1 cellular context compared by ENCODE assay signal in the genomic region with DNA sequence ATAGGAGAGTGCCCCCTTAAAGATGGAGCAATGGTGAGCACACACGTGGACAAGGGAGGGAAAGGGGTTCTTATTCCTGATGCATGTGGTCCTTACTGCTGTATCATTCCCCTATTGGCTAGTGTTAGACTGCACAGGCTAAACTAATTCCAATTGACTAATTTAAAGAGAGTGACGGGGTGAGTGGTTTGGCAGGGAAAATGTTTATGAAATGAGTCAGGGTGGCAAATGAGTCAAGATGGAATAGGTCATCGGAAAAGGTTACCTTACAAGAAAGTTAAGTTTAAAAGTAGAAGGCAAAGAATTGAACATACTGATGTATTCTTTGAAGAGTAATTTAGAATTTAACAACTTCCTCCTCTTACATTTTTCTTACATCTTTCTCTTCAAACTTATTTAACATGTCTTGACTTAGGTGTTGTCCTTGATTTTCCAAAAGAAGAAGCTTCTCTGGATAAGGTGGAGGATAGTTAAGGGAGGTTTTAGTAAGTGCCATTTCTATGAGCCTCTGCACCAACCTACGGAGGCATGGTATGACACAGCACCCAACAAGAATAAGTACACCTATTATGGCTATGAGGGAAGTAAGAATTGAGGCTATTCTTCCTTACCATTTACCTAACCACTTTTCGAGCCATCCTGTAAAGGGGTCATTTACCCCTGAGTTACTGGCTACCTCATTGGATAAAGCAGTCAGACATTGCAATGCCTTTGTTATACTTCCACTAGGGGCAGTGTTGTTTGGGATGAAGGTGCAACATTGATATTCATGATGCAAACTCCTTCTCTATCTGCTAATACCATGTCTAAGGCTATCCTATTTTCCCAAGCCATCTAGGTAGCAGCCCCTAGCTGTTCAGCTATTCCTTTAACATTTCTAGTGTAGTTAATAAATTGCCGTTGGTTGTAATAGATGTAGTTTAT.
TF ChIP-seq lines count a peak whose summit lies in the region.

No MANE protein-coding gene starts in this region.

TF ChIP-seq in WTC11, 78 proteins besides CTCF, POLR2A, EP300 and RAD21 (continued from another document):
- TF ChIP-seq, protein P1, sequence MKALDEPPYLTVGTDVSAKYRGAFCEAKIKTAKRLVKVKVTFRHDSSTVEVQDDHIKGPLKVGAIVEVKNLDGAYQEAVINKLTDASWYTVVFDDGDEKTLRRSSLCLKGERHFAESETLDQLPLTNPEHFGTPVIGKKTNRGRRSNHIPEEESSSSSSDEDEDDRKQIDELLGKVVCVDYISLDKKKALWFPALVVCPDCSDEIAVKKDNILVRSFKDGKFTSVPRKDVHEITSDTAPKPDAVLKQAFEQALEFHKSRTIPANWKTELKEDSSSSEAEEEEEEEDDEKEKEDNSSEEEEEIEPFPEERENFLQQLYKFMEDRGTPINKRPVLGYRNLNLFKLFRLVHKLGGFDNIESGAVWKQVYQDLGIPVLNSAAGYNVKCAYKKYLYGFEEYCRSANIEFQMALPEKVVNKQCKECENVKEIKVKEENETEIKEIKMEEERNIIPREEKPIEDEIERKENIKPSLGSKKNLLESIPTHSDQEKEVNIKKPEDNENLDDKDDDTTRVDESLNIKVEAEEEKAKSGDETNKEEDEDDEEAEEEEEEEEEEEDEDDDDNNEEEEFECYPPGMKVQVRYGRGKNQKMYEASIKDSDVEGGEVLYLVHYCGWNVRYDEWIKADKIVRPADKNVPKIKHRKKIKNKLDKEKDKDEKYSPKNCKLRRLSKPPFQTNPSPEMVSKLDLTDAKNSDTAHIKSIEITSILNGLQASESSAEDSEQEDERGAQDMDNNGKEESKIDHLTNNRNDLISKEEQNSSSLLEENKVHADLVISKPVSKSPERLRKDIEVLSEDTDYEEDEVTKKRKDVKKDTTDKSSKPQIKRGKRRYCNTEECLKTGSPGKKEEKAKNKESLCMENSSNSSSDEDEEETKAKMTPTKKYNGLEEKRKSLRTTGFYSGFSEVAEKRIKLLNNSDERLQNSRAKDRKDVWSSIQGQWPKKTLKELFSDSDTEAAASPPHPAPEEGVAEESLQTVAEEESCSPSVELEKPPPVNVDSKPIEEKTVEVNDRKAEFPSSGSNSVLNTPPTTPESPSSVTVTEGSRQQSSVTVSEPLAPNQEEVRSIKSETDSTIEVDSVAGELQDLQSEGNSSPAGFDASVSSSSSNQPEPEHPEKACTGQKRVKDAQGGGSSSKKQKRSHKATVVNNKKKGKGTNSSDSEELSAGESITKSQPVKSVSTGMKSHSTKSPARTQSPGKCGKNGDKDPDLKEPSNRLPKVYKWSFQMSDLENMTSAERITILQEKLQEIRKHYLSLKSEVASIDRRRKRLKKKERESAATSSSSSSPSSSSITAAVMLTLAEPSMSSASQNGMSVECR (CRISPR knock-in tag; IDR thresholded peaks at IDR 0.05; ENCODE audit: borderline replicate concordance): no peak
- TF ChIP-seq TEAD1 (CRISPR knock-in tag; IDR thresholded peaks at IDR 0.05) (no peak), NFATC4 (CRISPR knock-in tag; IDR thresholded peaks at IDR 0.05) (no peak)
